ENCODE assay signal across 25 cellular contexts in the genomic region with DNA sequence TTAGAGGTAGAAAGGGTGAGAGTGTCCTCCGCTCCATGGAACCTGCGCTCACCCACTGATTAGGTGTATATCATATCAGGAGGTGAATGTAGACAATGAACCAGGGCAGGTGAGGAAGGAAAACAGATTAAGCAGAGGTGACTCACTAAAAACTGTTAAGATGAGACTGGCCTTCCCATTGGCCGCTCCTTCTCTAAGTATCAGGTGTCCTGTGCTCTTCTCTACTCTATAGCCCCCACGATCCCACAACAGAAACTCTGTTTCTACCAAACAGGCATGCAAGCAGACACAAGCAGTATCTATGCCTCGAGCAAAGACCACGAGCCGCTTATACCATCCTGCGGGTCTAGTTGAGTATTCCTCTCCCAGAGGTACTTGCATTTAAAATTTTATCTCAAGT.
"Had no signal": no experiment of that assay in that cellular context is flagged by ENCODE, and none has a peak within 500 bp of the region (broad histone marks: within the 10 kb centered on the region; RNA-seq: fewer than 3 reads in every experiment).

No MANE protein-coding gene starts in this region.

- H3K27ac ChIP-seq: breast epithelium, KMS-11, VCaP had no signal

- H3K9me3 Mint-ChIP-seq: activated CD8-positive, alpha-beta T cell treated with anti-CD3 and anti-CD28 coated beads for 36 hours; activated naive CD4-positive, alpha-beta T cell treated with anti-CD3 and anti-CD28 coated beads, Interleukin-2, amount 50 U/mL, for 24 hours; activated T-cell treated with anti-CD3 and anti-CD28 coated beads, Interleukin-2, amount 50 U/mL, for 72 hours; T-cell had no signal

- H3K36me3 ChIP-seq: breast epithelium, MG63 had no signal

- FAIRE-seq: TTC549 had no signal

- H3K4me2 ChIP-seq: KMS-11 had no signal

- H3K27me3 ChIP-seq: breast epithelium, MG63 had no signal

- H3K9ac ChIP-seq: KMS-11 had no signal

- H3K4me3 ChIP-seq: breast epithelium, MG63 had no signal

- H3K4me1 ChIP-seq: breast epithelium had no signal

- ATAC-seq: activated CD8-positive, alpha-beta T cell treated with anti-CD3 and anti-CD28 coated beads for 36 hours; activated T-cell treated with anti-CD3 and anti-CD28 coated beads, Interleukin-2, amount 50 U/mL, for 72 hours; PC-3; T-cell had no signal

- H3K36me3 Mint-ChIP-seq: activated naive CD4-positive, alpha-beta T cell treated with anti-CD3 and anti-CD28 coated beads, Interleukin-2, amount 50 U/mL, for 24 hours; T-cell had no signal

- H3K27ac Mint-ChIP-seq: activated CD8-positive, alpha-beta T cell treated with anti-CD3 and anti-CD28 coated beads for 36 hours; activated naive CD4-positive, alpha-beta T cell treated with anti-CD3 and anti-CD28 coated beads, Interleukin-2, amount 50 U/mL, for 24 hours; activated T-cell treated with anti-CD3 and anti-CD28 coated beads, Interleukin-2, amount 50 U/mL, for 72 hours; T-cell had no signal

- H3K4me3 Mint-ChIP-seq: activated CD8-positive, alpha-beta T cell treated with anti-CD3 and anti-CD28 coated beads for 36 hours; activated naive CD4-positive, alpha-beta T cell treated with anti-CD3 and anti-CD28 coated beads, Interleukin-2, amount 50 U/mL, for 24 hours; activated T-cell treated with anti-CD3 and anti-CD28 coated beads, Interleukin-2, amount 50 U/mL, for 72 hours; T-cell had no signal

- DNase-seq: activated CD4-positive, alpha-beta T cell treated with anti-CD3 and anti-CD28 coated beads for 4 hours; activated CD8-positive, alpha-beta memory T cell treated with anti-CD3 and anti-CD28 coated beads, Interleukin-2, amount 50 U/mL, for 4 hours; activated CD8-positive, alpha-beta T cell treated with anti-CD3 and anti-CD28 coated beads for 36 hours; activated T-cell treated with anti-CD3 and anti-CD28 coated beads, Interleukin-2, amount 50 U/mL, for 72 hours; aorta; caudate nucleus; MG63; MV-4-11; NCI-H1092 treated with DMSO at 0.1 percent for 48 hours; NCI-H1417 treated with DMSO at 0.1 percent for 48 hours; NCI-H1694; NCI-H2029; NCI-H345; NCI-H510A; NCI-H69; PC-3; SHP77 treated with DMSO at 0.1 percent for 48 hours; T-cell; T-helper 2 cell; T1000 had no signal

- H3K4me1 Mint-ChIP-seq: activated naive CD4-positive, alpha-beta T cell treated with anti-CD3 and anti-CD28 coated beads, Interleukin-2, amount 50 U/mL, for 24 hours; T-cell had no signal

- H3K9me3 ChIP-seq: breast epithelium, MG63 had no signal
